Comparison of ENCODE assay signal across 8 cellular contexts in the genomic region with DNA sequence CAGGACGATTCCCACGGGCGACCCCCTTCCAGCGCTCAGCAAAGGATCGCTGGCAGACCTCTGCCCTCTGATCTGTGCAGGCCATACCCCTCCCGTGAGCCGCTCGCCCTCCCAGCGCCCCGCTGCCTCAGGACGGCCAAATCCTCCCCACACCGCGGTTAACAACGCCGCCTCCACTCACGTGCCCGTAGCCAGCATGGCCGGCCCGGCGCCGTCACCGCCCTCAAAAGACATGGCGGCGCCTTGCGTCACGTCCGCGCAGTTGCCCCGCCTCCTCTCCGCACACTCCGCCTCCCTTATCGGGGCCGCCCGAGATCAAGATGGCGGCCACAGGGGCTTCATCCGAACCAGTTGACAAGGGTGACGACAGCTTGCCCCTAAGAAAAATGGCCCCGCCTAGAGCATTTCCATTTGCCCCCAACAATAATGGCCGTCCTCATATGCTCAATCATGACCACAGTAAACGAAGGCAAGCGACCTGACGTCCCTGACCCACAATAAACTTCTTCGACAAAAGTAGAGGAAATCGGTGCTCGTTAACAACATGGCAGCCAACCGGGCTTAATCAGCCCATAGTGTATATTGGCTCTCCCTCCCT.
DNase-seq lines count a peak whose midpoint lies in the region; ATAC-seq and TF ChIP-seq lines count a peak whose summit lies in the region.

No MANE protein-coding gene starts in this region.

- peak; percentile 99 for DNase-seq in DMS 273 (lab: John Stamatoyannopoulos, UW; ENCODE audit: unreplicated experiment)
- DNase-seq in HuH-7.5 (ENCODE audit: low spot score), result peak; percentile 78
- DNase-seq in activated T-cell treated with anti-CD3 and anti-CD28 coated beads for 24 hours (ENCODE audit: low read depth), result peak; percentile 97
- peak; percentile 100 for DNase-seq in erythroblast (lab: John Stamatoyannopoulos, UW)
- peak; percentile 94 for DNase-seq in stimulated activated CD8-positive, alpha-beta memory T cell treated with anti-CD3 and anti-CD28 coated beads, Interleukin-7, amount 100 ng/mL, for 1 hour (ENCODE audit: low read depth in 2 of 2)

- peaks cover 33% of the 10 kb centered on the region for H3K79me2 ChIP-seq in OCI-LY3 (ENCODE audit: low read length)

- peak overlapping the region; percentile 95 for H3K9ac ChIP-seq in OCI-LY3 (ENCODE audit: low read length)
- peak overlapping the region; percentile 91 for H3K9ac ChIP-seq in mucosa of stomach (ENCODE audit: low read length)

- no peaks in the 10 kb centered on the region; the same call in 1 of the 2 replicates for H4K20me1 ChIP-seq in OCI-LY3 (ENCODE audit: insufficient read depth, low read length)

- ATAC-seq in GM21526 (IDR thresholded peaks at IDR 0.05; ENCODE audit: low FRiP score, unreplicated experiment), result peak; percentile 42

- H3K36me3 ChIP-seq in OCI-LY3 (replicated peaks; ENCODE audit: low read depth, low read length), result peaks cover 23% of the 10 kb centered on the region
- H3K36me3 ChIP-seq in mucosa of stomach (ENCODE audit: control insufficient read depth, insufficient read depth, low read length), result peaks cover 13% of the 10 kb centered on the region

- H3K27ac ChIP-seq in OCI-LY3 (ENCODE audit: low read length), result peak overlapping the region; percentile 85

- no peaks in the 10 kb centered on the region for H3K27me3 ChIP-seq in OCI-LY3 (ENCODE audit: low read depth, low read length)
- no peaks in the 10 kb centered on the region for H3K27me3 ChIP-seq in mucosa of stomach (ENCODE audit: control insufficient read depth, insufficient read depth, low read length)

- peak overlapping the region; percentile 88 for H3K4me2 ChIP-seq in OCI-LY3 (ENCODE audit: low read length)

- no peak for TF ChIP-seq CTCF in OCI-LY3 (IDR thresholded peaks at IDR 0.05; ENCODE audit: low read depth, low read length)

- H3K9me3 ChIP-seq in OCI-LY3 (ENCODE audit: insufficient read depth, low read length) (no peaks in the 10 kb centered on the region), mucosa of stomach (ENCODE audit: control insufficient read depth, low read length) (no peaks in the 10 kb centered on the region)

- H3K4me1 ChIP-seq in OCI-LY3 (ENCODE audit: low read length) (peaks cover 20% of the 10 kb centered on the region), mucosa of stomach (ENCODE audit: control insufficient read depth, insufficient read depth, low read length) (peaks cover 16% of the 10 kb centered on the region)

- peak overlapping the region; percentile 88 for H3K4me3 ChIP-seq in OCI-LY3 (ENCODE audit: low read length)
- peak overlapping the region; percentile 81 for H3K4me3 ChIP-seq in mucosa of stomach (ENCODE audit: low read length)

- H2AFZ ChIP-seq in OCI-LY3 (ENCODE audit: low read depth, low read length), result peak overlapping the region; percentile 77

- TF ChIP-seq POLR2A in erythroblast (IDR thresholded peaks at IDR 0.05; ENCODE audit: low read length), result peak; percentile 52

Comparison
In these comparisons a context has a peak if more than half of its experiments do, and no peak if none do; other contexts are left out.
1. Peak in every context shown above with its lines: DNase-seq, ATAC-seq, H3K4me3 ChIP-seq and H3K27ac ChIP-seq.